Comparison of ENCODE assay signal across 8 cellular contexts in the genomic region with DNA sequence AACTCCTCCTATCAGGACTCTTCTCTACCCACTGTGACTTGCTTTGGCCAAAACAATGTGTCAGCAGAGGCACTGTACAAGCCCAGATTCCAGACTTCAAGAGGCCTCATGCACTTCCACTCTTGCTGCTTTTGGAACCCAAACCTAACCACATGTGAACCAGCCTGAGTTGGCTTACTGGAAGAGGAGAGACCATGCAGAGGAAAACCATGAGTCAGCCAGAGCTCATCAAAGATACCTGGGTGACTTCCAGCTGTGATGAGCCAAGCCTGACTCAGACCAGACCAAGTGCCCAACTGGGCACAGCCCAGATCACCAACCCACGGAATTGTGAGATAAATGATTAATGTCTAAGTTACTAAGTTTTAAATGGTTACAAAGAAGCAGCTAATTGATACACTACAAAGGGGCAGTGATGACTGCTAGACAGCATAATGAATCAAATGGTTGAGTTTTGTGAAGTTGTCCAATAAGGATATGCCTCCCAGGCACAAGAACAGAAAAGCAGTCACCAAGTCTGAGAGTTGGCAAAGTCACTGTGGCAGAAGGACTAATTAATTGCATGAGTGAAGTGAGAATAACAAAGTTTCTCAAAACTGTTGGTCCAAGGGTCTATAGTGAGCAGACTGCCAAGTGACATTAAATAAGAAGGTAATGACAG. TPM values are rescaled to one million over a fixed set of nuclear protein-coding genes. Genes with fewer than 3 reads are reported as not detected.
DNase-seq lines count a peak whose midpoint lies in the region; ATAC-seq lines count a peak whose summit lies in the region.

No MANE protein-coding gene starts in this region.

- H3K4me3 ChIP-seq in effector memory CD4-positive, alpha-beta T cell (ENCODE audit: insufficient read depth, low read depth, low read length, poor library complexity, severe bottlenecking), result no peak overlapping the region

- no peaks in the 10 kb centered on the region for H3K9me3 ChIP-seq in effector memory CD4-positive, alpha-beta T cell (ENCODE audit: control insufficient read depth, low read length)

- H3K27me3 ChIP-seq in effector memory CD4-positive, alpha-beta T cell (replicated peaks; ENCODE audit: control insufficient read depth, insufficient read depth, low read length, poor library complexity, severe bottlenecking), result no peaks in the 10 kb centered on the region

- no peaks in the 10 kb centered on the region for H3K4me1 ChIP-seq in effector memory CD4-positive, alpha-beta T cell (ENCODE audit: control insufficient read depth, insufficient read depth, low read length, poor library complexity, severe bottlenecking)

- H3K36me3 ChIP-seq in effector memory CD4-positive, alpha-beta T cell (ENCODE audit: control insufficient read depth, insufficient read depth, low read length), result no peaks in the 10 kb centered on the region

- H3K27ac ChIP-seq in effector memory CD4-positive, alpha-beta T cell (ENCODE audit: insufficient read depth, low read length, poor library complexity, severe bottlenecking), result no peak overlapping the region

- peak; percentile 54 for DNase-seq in left cardiac atrium
- no peak for DNase-seq in cardiac septum (ENCODE audit: low spot score)
- DNase-seq in NCI-H226, result peak; percentile 99
- DNase-seq in stromal cell of bone marrow (ENCODE audit: low read depth), result peak; percentile 100
- no peak for DNase-seq in effector memory CD4-positive, alpha-beta T cell

- ATAC-seq in left cardiac atrium, result peak; percentile 63 to 100
- ATAC-seq in esophagus mucosa, result peak; percentile 99
- no peak for ATAC-seq in GM18867 (IDR thresholded peaks at IDR 0.05; ENCODE audit: unreplicated experiment)
- no peak for ATAC-seq in HG03439 (IDR thresholded peaks at IDR 0.05; ENCODE audit: unreplicated experiment)

- intact Hi-C loops in left cardiac atrium (cut with DNase I), result no loop called here
- intact Hi-C loops in cardiac septum (cut with DNase I), result no loop called here

RNA-seq across cellular contexts. Expression of gene BEND6, which starts 16.1 kb away (rescaled TPM):
- total RNA-seq in left cardiac atrium (1 to 10 TPM in 1 of 2 donors, under 1 TPM in 1; 0.82 to 1.2 TPM), cardiac septum (1.5 TPM), esophagus mucosa (0.16 TPM)

Comparison
In these comparisons a context has a peak if more than half of its experiments do, and no peak if none do; other contexts are left out.
1. DNase-seq: peak in left cardiac atrium (single experiment), NCI-H226 (single experiment) and stromal cell of bone marrow (single experiment); none in cardiac septum (single experiment) and effector memory CD4-positive, alpha-beta T cell (0 of 3).
2. ATAC-seq: peak in left cardiac atrium (2 of 2) and esophagus mucosa (single experiment); none in GM18867 (single experiment) and HG03439 (single experiment).